Comparison of ENCODE assay signal across 8 cellular contexts in genomic region chr3:134485620-134486576, GRCh38. TPM values are rescaled to one million over a fixed set of nuclear protein-coding genes. Genes with fewer than 3 reads are reported as not detected.
A peak's percentile ranks its signal among the peaks of the same experiment; 100 is the strongest.
DNase-seq lines count a peak whose midpoint lies in the region; FAIRE-seq and TF ChIP-seq lines count a peak whose summit lies in the region.

Gene ANAPC13 (minus strand): TSS chr3:134485985. CDS start chr3:134482904, 3,081 bp downstream.
Gene CEP63 (plus strand): TSS chr3:134486057. CDS start chr3:134495321, 9,264 bp downstream.

- H3K4me1 ChIP-seq in neutrophil (ENCODE audit: control insufficient read depth in 1 of 2, insufficient read depth in 1 of 2, low read depth in 1 of 2, low read length in 1 of 2), result peaks cover 64 to 70% of the 10 kb centered on the region in 2 experiments

- no peak for FAIRE-seq in frontal cortex (lab: Jason Lieb, UNC)

- in situ Hi-C loops in SK-MEL-5 (cut with HindIII; ENCODE audit: low pct_unique_long_range_greater_than_20kb, low sequenced_read_pairs), result loop anchor here (25.0 kb wide), 1 partner anchor 274 kb away; no protein-coding TSS in a partner anchor

- peak within 1 kb of the TSS; percentile 83 to 98 for H3K4me3 ChIP-seq in neutrophil (ENCODE audit: low read depth in 1 of 2, low read length in 1 of 2)

- DNase-seq in GF-D8 (lab: John Stamatoyannopoulos, UW) (peak; percentile 98), HEK293T (ENCODE audit: extremely low spot score) (peak; percentile 87), MV-4-11 (lab: John Stamatoyannopoulos, UW) (peak; percentile 98), SK-MEL-5 (ENCODE audit: low read depth, low spot score) (peak; percentile 96), frontal cortex (ENCODE audit: low spot score in 2 of 2) (peak; percentile 84 to 87), substantia nigra (lab: John Stamatoyannopoulos, UW) (peak; percentile 58 to 100 (median 90))
- DNase-seq in activated naive CD4-positive, alpha-beta T cell treated with Interleukin-2 at 50 U/mL for 16 hours, result peak; percentile 92

- POLR2A ChIA-PET in HEK293T (lab: Yijun Ruan, JAX), result interaction anchor here (0.5 to 2.9 kb wide), 16 partner anchors 9 to 273 kb away, joined by 3 to 13 read pairs (median 4); partner anchors contain the start of gene AMOTL2

- CTCF ChIA-PET in HEK293T (lab: Yijun Ruan, JAX), result interaction anchor here (1.0 kb wide), 1 partner anchor 108 kb away, joined by 3 read pairs; no protein-coding TSS in a partner anchor

- H3K36me3 ChIP-seq in neutrophil, result peaks cover 17% of the 10 kb centered on the region

- H3K27ac ChIP-seq in neutrophil (peak within 1 kb of the TSS; percentile 100), substantia nigra (ENCODE audit: low read depth, low read length, poor library complexity, severe bottlenecking) (peak within 1 kb of the TSS; percentile 93)

- H3K9me3 ChIP-seq in neutrophil, result no peaks in the 10 kb centered on the region

- no peaks in the 10 kb centered on the region for H3K27me3 ChIP-seq in neutrophil

- peak; percentile 54 for TF ChIP-seq CTCF in neutrophil (IDR thresholded peaks at IDR 0.05)

TF ChIP-seq in HEK293T, 16 proteins besides CTCF, POLR2A, EP300 and RAD21:
- TF ChIP-seq FOXM1 (IDR thresholded peaks at IDR 0.05; ENCODE audit: borderline replicate concordance) (peak; percentile 24; the same call in 1 of the 2 replicates), FOXK2 (IDR thresholded peaks at IDR 0.05) (no peak), ELF4 (IDR thresholded peaks at IDR 0.05) (0 out of 2 replicates have a peak, but pooled peaks have one; percentile 19), FOXA1 (IDR thresholded peaks at IDR 0.05) (no peak), TARDBP (IDR thresholded peaks at IDR 0.05) (no peak), BHLHE40 (IDR thresholded peaks at IDR 0.05; ENCODE audit: borderline replicate concordance) (peak; percentile 56; the same call in 1 of the 2 replicates), LEF1 (IDR thresholded peaks at IDR 0.05; ENCODE audit: borderline replicate concordance) (no peak), ARNT (IDR thresholded peaks at IDR 0.05) (peak; percentile 88; the same call in 1 of the 2 replicates), L3MBTL2 (conservative IDR thresholded peaks at IDR 0.05) (peak; percentile 85), HDGF (IDR thresholded peaks at IDR 0.05; ENCODE audit: borderline replicate concordance) (no peak)
- TF ChIP-seq, protein P1, sequence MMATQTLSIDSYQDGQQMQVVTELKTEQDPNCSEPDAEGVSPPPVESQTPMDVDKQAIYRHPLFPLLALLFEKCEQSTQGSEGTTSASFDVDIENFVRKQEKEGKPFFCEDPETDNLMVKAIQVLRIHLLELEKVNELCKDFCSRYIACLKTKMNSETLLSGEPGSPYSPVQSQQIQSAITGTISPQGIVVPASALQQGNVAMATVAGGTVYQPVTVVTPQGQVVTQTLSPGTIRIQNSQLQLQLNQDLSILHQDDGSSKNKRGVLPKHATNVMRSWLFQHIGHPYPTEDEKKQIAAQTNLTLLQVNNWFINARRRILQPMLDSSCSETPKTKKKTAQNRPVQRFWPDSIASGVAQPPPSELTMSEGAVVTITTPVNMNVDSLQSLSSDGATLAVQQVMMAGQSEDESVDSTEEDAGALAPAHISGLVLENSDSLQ (IDR thresholded peaks at IDR 0.05), result peak; percentile 28; the same call in 1 of the 2 replicates

RNA-seq across cellular contexts. Expression of gene ANAPC13, which starts in this region (rescaled TPM):
- total RNA-seq in SK-MEL-5 (2014; rRNA removed; shearing (Covaris generic)), result 46.4 and 49.2 TPM in 2 replicates
- polyA plus RNA-seq in SK-MEL-5 (2015; cell fraction: cytosol; rRNA removed), result 47.6 and 50.8 TPM in 2 replicates
- polyA plus RNA-seq in SK-MEL-5 (2015; cell fraction: nucleus; rRNA removed), result 9.0 and 10.8 TPM in 2 replicates
- total RNA-seq in frontal cortex, result 41.6 TPM

RNA-seq across cellular contexts. Expression of gene CEP63, which starts in this region (rescaled TPM):
- 32.2 and 34.1 TPM in 2 replicates for total RNA-seq in SK-MEL-5 (2014; rRNA removed; shearing (Covaris generic))
- 25.6 and 28.5 TPM in 2 replicates for polyA plus RNA-seq in SK-MEL-5 (2015; cell fraction: cytosol; rRNA removed)
- 28.1 and 48.2 TPM in 2 replicates for polyA plus RNA-seq in SK-MEL-5 (2015; cell fraction: nucleus; rRNA removed)
- 22.4 TPM for total RNA-seq in frontal cortex

Comparison
In these comparisons a context has a peak if more than half of its experiments do, and no peak if none do; other contexts are left out.
1. Peak in every context shown above with its lines: DNase-seq, H3K4me3 ChIP-seq and H3K27ac ChIP-seq.